ENCODE assay signal across 1 cellular context in genomic region chr10:62178568-62178967, GRCh38.
A peak's percentile ranks its signal among the peaks of the same experiment; 100 is the strongest.
TF ChIP-seq lines count a peak whose summit lies in the region.

No MANE protein-coding gene starts in this region.

TF ChIP-seq in IMR-90, 13 proteins besides CTCF, POLR2A, EP300 and RAD21:
- TF ChIP-seq USF2 (IDR thresholded peaks at IDR 0.05; ENCODE audit: low read depth, low read length) (no peak), CHD1 (IDR thresholded peaks at IDR 0.05; ENCODE audit: low read depth, low read length) (no peak), CEBPB (IDR thresholded peaks at IDR 0.05; ENCODE audit: low read depth, low read length) (peak; percentile 43; the same call in 1 of the 2 replicates), BHLHE40 (IDR thresholded peaks at IDR 0.05; ENCODE audit: low read depth, low read length) (no peak), MAZ (IDR thresholded peaks at IDR 0.05; ENCODE audit: borderline replicate concordance, low read depth, low read length) (no peak)
